Comparison of ENCODE assay signal across 8 cellular contexts in genomic region chr1:156465747-156466365, GRCh38. TPM values are rescaled to one million over a fixed set of nuclear protein-coding genes. Genes with fewer than 3 reads are reported as not detected.
DNase-seq lines count a peak whose midpoint lies in the region; ATAC-seq and TF ChIP-seq lines count a peak whose summit lies in the region.

No MANE protein-coding gene starts in this region.

- peak; percentile 22 for DNase-seq in activated T-cell treated with anti-CD3 and anti-CD28 coated beads, Interleukin-2, amount 50 U/mL, for 1 hour
- DNase-seq in activated T-cell treated with anti-CD3 and anti-CD28 coated beads for 4 hours: no peak
- peak; percentile 18 to 42 for DNase-seq in SJCRH30
- DNase-seq in fibroblast of villous mesenchyme (ENCODE audit: low read depth): no peak
- DNase-seq in thoracic aorta (ENCODE audit: low spot score): no peak
- no peak for DNase-seq in DMS153 treated with DMSO at 0.1 percent for 48 hours (lab: John Stamatoyannopoulos, UW; ENCODE audit: unreplicated experiment)
- DNase-seq in effector CD8-positive, alpha-beta T cell (lab: John Stamatoyannopoulos, UW): no peak

- TF ChIP-seq CTCF in fibroblast of villous mesenchyme (IDR thresholded peaks at IDR 0.05; ENCODE audit: insufficient read depth, low read depth, low read length) (peak; percentile 32), thoracic aorta (IDR thresholded peaks at IDR 0.05) (no peak)

- H3K4me3 ChIP-seq in SJCRH30: no peak overlapping the region
- H3K4me3 ChIP-seq in fibroblast of villous mesenchyme (ENCODE audit: low read depth, low read length): no peak overlapping the region
- peak overlapping the region; percentile 15 for H3K4me3 ChIP-seq in thoracic aorta

- H3K36me3 ChIP-seq in SJCRH30 (peaks cover 3% of the 10 kb centered on the region; the same call in 1 of the 2 replicates), thoracic aorta (peaks cover 31% of the 10 kb centered on the region)

- H3K9me3 ChIP-seq in SJCRH30 (replicated peaks): no peaks in the 10 kb centered on the region
- H3K9me3 ChIP-seq in thoracic aorta: no peaks in the 10 kb centered on the region

- H3K27me3 ChIP-seq in SJCRH30 (no peaks in the 10 kb centered on the region), thoracic aorta (replicated peaks; ENCODE audit: insufficient read depth) (no peaks in the 10 kb centered on the region)

- no peak for ATAC-seq in thoracic aorta (ENCODE audit: insufficient number of reproducible peaks, low FRiP score, low read depth)
- no peak for ATAC-seq in HG03280 (IDR thresholded peaks at IDR 0.05; ENCODE audit: unreplicated experiment)

- no peaks in the 10 kb centered on the region for H3K4me1 ChIP-seq in SJCRH30
- H3K4me1 ChIP-seq in thoracic aorta (ENCODE audit: control insufficient read depth in 1 of 2, low read depth in 2 of 2): peaks cover 42 to 78% of the 10 kb centered on the region in 2 donors

- no peak overlapping the region for H3K27ac ChIP-seq in SJCRH30
- peak overlapping the region; percentile 51 to 71 for H3K27ac ChIP-seq in thoracic aorta

RNA-seq across cellular contexts. Expression of gene MEF2D, which starts 34.7 kb away (rescaled TPM):
- total RNA-seq in SJCRH30 (2014; rRNA removed; shearing (Covaris generic)): 10.0 and 13.3 TPM in 2 replicates
- total RNA-seq in fibroblast of villous mesenchyme (10.0 and 10.8 TPM in 2 replicates), thoracic aorta (100 to 1,000 TPM in 1 of 2 donors, 10 to 100 TPM in 1; 76.1 to 101 TPM)

Comparison
In these comparisons a context has a peak if more than half of its experiments do, and no peak if none do; other contexts are left out.
1. DNase-seq: peak in activated T-cell treated with anti-CD3 and anti-CD28 coated beads, Interleukin-2, amount 50 U/mL, for 1 hour (single experiment) and SJCRH30 (2 of 2); none in activated T-cell treated with anti-CD3 and anti-CD28 coated beads for 4 hours (single experiment), fibroblast of villous mesenchyme (single experiment), thoracic aorta (single experiment), DMS153 treated with DMSO at 0.1 percent for 48 hours (single experiment) and effector CD8-positive, alpha-beta T cell (single experiment).